Comparison of ENCODE assay signal across 1 cellular context in genomic region chr16:30924797-30925645, GRCh38.
A peak's percentile ranks its signal among the peaks of the same experiment; 100 is the strongest.
TF ChIP-seq lines count a peak whose summit lies in the region.

No MANE protein-coding gene starts in this region.

TF ChIP-seq in HEK293, 187 proteins besides CTCF, POLR2A, EP300 and RAD21 (continued from another document):
- TF ChIP-seq IKZF3 (tag by site-specific recombination; IDR thresholded peaks at IDR 0.05) (peak; percentile 81), ZFHX2 (tag by site-specific recombination; conservative IDR thresholded peaks at IDR 0.05) (no peak), PATZ1 (tag by site-specific recombination; IDR thresholded peaks at IDR 0.05) (peak; percentile 46; the same call in 1 of the 2 replicates), ZNF37A (tag by site-specific recombination; IDR thresholded peaks at IDR 0.05) (no peak), KLF9 (tag by site-specific recombination; IDR thresholded peaks at IDR 0.05; ENCODE audit: low read depth) (no peak), ZBTB44 (tag by site-specific recombination; IDR thresholded peaks at IDR 0.05) (no peak), ZNF600 (tag by site-specific recombination; IDR thresholded peaks at IDR 0.05) (peak; percentile 98), ZNF791 (tag by site-specific recombination; IDR thresholded peaks at IDR 0.05) (no peak), ZNF169 (tag by site-specific recombination; IDR thresholded peaks at IDR 0.05) (no peak), HIC1 (tag by site-specific recombination; IDR thresholded peaks at IDR 0.05) (no peak), ZNF433 (tag by site-specific recombination; IDR thresholded peaks at IDR 0.05; ENCODE audit: low read depth) (no peak), ZNF670 (tag by site-specific recombination; IDR thresholded peaks at IDR 0.05; ENCODE audit: low read depth) (no peak), KLF10 (tag by site-specific recombination; IDR thresholded peaks at IDR 0.05) (no peak), ZNF132 (tag by site-specific recombination; IDR thresholded peaks at IDR 0.05; ENCODE audit: borderline replicate concordance) (no peak), ZFP3 (tag by site-specific recombination; IDR thresholded peaks at IDR 0.05; ENCODE audit: low read depth) (no peak), ZBTB17 (tag by site-specific recombination; IDR thresholded peaks at IDR 0.05) (peak; percentile 79), ZNF677 (tag by site-specific recombination; IDR thresholded peaks at IDR 0.05) (no peak), ZNF629 (tag by site-specific recombination; IDR thresholded peaks at IDR 0.05) (no peak), ZNF248 (tag by site-specific recombination; IDR thresholded peaks at IDR 0.05) (no peak), ZNF664 (tag by site-specific recombination; IDR thresholded peaks at IDR 0.05) (no peak), ZBTB8A (tag by site-specific recombination; IDR thresholded peaks at IDR 0.05) (peak; percentile 38; the same call in 1 of the 2 replicates)
